ENCODE assay signal across 9 cellular contexts in the genomic region with DNA sequence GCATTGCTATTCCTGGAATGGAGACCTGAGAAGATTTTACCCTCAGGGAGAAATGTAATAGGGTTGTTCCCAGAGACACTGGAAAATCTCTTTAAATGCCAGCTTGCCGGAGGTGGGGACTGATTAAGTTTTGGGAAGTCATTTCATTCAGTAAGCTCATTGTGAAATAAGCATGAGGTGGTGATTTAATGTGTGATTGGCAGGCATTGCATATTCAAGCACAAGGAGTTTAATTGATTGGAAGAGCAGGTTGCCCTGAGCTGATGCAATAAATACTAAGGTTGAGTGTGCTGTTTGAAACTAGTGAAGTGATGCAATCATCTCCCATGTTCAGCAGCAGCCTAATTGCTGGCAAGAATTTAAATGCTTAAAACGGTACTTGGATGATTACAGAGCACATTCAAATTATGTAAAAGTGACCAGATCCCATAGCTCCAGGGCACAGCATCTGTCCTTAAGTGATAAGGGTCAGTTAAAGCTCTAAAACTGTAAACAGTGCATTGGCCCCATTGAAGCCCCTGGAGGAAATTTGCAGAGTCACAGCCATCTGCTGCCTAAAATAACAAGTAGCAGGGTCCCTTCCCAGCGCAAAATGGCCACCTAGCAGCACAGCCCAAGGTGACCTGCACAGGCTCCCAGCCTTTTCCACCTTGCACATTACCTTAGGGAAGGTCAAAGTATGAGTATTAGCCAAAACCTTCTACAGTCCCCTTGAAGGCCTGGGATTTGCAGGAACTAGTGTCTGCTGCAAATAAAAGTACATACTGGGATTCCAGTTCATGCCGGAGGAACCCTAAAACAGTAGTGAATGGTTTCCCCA.
A peak's percentile ranks its signal among the peaks of the same experiment; 100 is the strongest.
DNase-seq lines count a peak whose midpoint lies in the region; ATAC-seq, FAIRE-seq and TF ChIP-seq lines count a peak whose summit lies in the region.
"Had no signal": no experiment of that assay in that cellular context is flagged by ENCODE, and none has a peak within 500 bp of the region (broad histone marks: within the 10 kb centered on the region; RNA-seq: fewer than 3 reads in every experiment).

No MANE protein-coding gene starts in this region.

- no peak for FAIRE-seq in kidney (lab: Jason Lieb, UNC)

- H3K36me3 Mint-ChIP-seq in natural killer cell treated with Interleukin-12 subunit alpha and Interleukin-12 subunit beta and Interleukin-15 and Interleukin-18, amount 100 ng/mL, for 72 hours, result no peaks in the 10 kb centered on the region

- no peaks in the 10 kb centered on the region for H3K9me3 ChIP-seq in body of pancreas
- H3K9me3 ChIP-seq in kidney (ENCODE audit: control insufficient read depth in 1 of 2, low read length in 2 of 2), result no peaks in the 10 kb centered on the region

- intact Hi-C loops in body of pancreas (cut with DNase I), result no loop called here
- intact Hi-C loops in kidney (cut with DNase I), result no loop called here

- H3K27me3 ChIP-seq in body of pancreas, result no peaks in the 10 kb centered on the region

- no peaks in the 10 kb centered on the region for H3K9me3 Mint-ChIP-seq in natural killer cell treated with Interleukin-12 subunit alpha and Interleukin-12 subunit beta and Interleukin-15 and Interleukin-18, amount 100 ng/mL, for 72 hours
- H3K9me3 Mint-ChIP-seq: activated B cell treated with CpG ODN at 0.5 μM for 24 hours had no signal

- peaks cover 17 to 52% of the 10 kb centered on the region in 2 donors for H3K27me3 Mint-ChIP-seq in natural killer cell treated with Interleukin-12 subunit alpha and Interleukin-12 subunit beta and Interleukin-15 and Interleukin-18, amount 100 ng/mL, for 72 hours

- H3K36me3 ChIP-seq in body of pancreas (replicated peaks in 1 of 2; ENCODE audit: insufficient read depth in 1 of 2, low read depth in 2 of 2), result no peaks in the 10 kb centered on the region
- no peaks in the 10 kb centered on the region for H3K36me3 ChIP-seq in kidney (ENCODE audit: control insufficient read depth in 1 of 2, insufficient read depth in 2 of 2, low read length in 2 of 2)

- peak; percentile 31 for DNase-seq in NCI-H345 (lab: John Stamatoyannopoulos, UW)
- DNase-seq in NCI-H345 treated with DMSO at 0.1 percent for 48 hours (lab: John Stamatoyannopoulos, UW; ENCODE audit: unreplicated experiment), result no peak
- DNase-seq in NCI-H2171 (lab: John Stamatoyannopoulos, UW), result peak; percentile 43
- DNase-seq in body of pancreas, result peak in 2 of 4 donors; percentile 16 to 47
- DNase-seq in natural killer cell treated with Interleukin-12 subunit alpha and Interleukin-12 subunit beta and Interleukin-15 and Interleukin-18, amount 100 ng/mL, for 72 hours (ENCODE audit: low spot score), result no peak
- DNase-seq in activated CD8-positive, alpha-beta memory T cell treated with anti-CD3 and anti-CD28 coated beads for 24 hours, result no peak
- no peak for DNase-seq in kidney
- no peak for DNase-seq in mesenteric fat pad (ENCODE audit: low spot score)
- DNase-seq: activated B cell treated with CpG ODN at 0.5 μM for 24 hours had no signal

- peaks cover 11% of the 10 kb centered on the region for H3K4me1 ChIP-seq in body of pancreas
- H3K4me1 ChIP-seq in kidney (ENCODE audit: control insufficient read depth in 1 of 2, insufficient read depth in 1 of 2, low read depth in 1 of 2, low read length in 2 of 2), result no peaks in the 10 kb centered on the region

- ATAC-seq in body of pancreas, result peak; percentile 88
- peak; percentile 49 to 73 for ATAC-seq in natural killer cell treated with Interleukin-12 subunit alpha and Interleukin-12 subunit beta and Interleukin-15 and Interleukin-18, amount 100 ng/mL, for 72 hours

- H3K4me3 ChIP-seq in body of pancreas (no peak overlapping the region), kidney (ENCODE audit: low read length in 2 of 2) (no peak overlapping the region)

- no peak overlapping the region for H3K27ac ChIP-seq in body of pancreas
- no peak overlapping the region for H3K27ac ChIP-seq in kidney (ENCODE audit: low read depth in 2 of 2, low read length in 2 of 2)

- 50 to 52% methylated on average over 4 of the region's 4 CpGs for WGBS in body of pancreas, 2 donors

- peak overlapping the region in 1 of 2 donors; percentile 22 for H3K27ac Mint-ChIP-seq in natural killer cell treated with Interleukin-12 subunit alpha and Interleukin-12 subunit beta and Interleukin-15 and Interleukin-18, amount 100 ng/mL, for 72 hours
- H3K27ac Mint-ChIP-seq: activated B cell treated with CpG ODN at 0.5 μM for 24 hours had no signal

- H3K4me3 Mint-ChIP-seq in natural killer cell treated with Interleukin-12 subunit alpha and Interleukin-12 subunit beta and Interleukin-15 and Interleukin-18, amount 100 ng/mL, for 72 hours, result no peak overlapping the region
- H3K4me3 Mint-ChIP-seq: activated B cell treated with CpG ODN at 0.5 μM for 24 hours had no signal

- TF ChIP-seq CTCF in body of pancreas (IDR thresholded peaks at IDR 0.05) (no peak), kidney (IDR thresholded peaks at IDR 0.05; ENCODE audit: borderline replicate concordance, extremely low read depth, insufficient read depth) (no peak)

- H3K4me1 Mint-ChIP-seq in natural killer cell treated with Interleukin-12 subunit alpha and Interleukin-12 subunit beta and Interleukin-15 and Interleukin-18, amount 100 ng/mL, for 72 hours (ENCODE audit: low read depth in 2 of 2), result peaks cover 0 to 4% of the 10 kb centered on the region in 2 donors

- no peak for TF ChIP-seq POLR2A in body of pancreas (IDR thresholded peaks at IDR 0.05)

- no peak overlapping the region for H3K9ac ChIP-seq in kidney (ENCODE audit: low read length in 2 of 2)

Comparison
In these comparisons a context has a peak if more than half of its experiments do, and no peak if none do; other contexts are left out.
1. DNase-seq: peak in NCI-H345 (single experiment) and NCI-H2171 (single experiment); none in NCI-H345 treated with DMSO at 0.1 percent for 48 hours (single experiment), natural killer cell treated with Interleukin-12 subunit alpha and Interleukin-12 subunit beta and Interleukin-15 and Interleukin-18, amount 100 ng/mL, for 72 hours (single experiment), activated CD8-positive, alpha-beta memory T cell treated with anti-CD3 and anti-CD28 coated beads for 24 hours (single experiment), kidney (single experiment) and mesenteric fat pad (single experiment).